Comparison of ENCODE assay signal across 1 cellular context in the genomic region with DNA sequence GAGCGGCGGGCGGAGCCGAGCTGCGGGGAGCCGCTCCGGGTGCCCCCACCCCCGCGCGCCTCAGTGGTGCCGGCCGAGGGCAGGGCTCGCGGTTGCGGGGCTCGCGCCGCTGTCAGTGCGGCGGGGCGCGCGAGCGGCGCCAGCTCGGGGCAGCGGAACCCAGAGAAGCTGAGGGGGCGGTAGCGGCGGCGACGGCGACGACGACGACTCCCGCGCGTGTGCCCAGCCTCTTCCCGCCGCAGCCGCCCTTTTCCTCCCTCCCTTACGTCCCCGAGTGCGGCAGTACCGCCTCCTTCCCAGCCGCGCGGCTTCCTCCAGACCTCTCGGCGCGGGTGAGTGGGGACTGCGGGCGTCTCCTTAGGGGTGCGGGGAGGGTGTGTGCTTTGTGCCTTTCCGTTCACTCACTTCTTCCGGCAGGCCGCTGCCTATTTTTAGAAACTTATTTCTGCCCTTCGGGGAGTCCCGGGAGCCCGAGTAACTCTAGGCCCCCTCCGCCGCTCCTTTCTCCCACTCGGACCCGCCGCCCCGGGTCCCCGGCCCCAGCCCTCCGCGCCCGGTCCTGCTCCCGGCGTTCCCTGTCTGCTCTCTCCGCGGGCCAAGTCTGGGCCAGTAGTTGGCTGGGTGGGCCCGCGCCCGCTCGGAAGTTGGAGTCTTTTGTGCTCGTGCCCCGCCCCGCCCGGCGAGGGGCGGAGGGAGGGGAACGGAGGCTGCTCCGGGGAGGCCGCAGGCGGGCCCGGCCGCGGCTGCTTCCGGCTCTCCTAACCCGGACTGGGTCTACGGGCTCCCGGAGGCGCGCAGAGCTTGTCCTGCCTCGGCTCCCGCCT.
TF ChIP-seq lines count a peak whose summit lies in the region.

Gene RALY, plus strand, starts transcription at position 112 of the 824 bp plus-strand sequence. CDS start 78,164 bp downstream, outside the sequence.

TF ChIP-seq in HepG2, 621 proteins besides CTCF, POLR2A, EP300 and RAD21 (continued from another document and continues in another):
- TF ChIP-seq ZNF749 (CRISPR knock-in tag; IDR thresholded peaks at IDR 0.05; ENCODE audit: borderline replicate concordance) (0 out of 2 replicates have a peak, but pooled peaks have one; percentile 38), ZKSCAN1 (IDR thresholded peaks at IDR 0.05; ENCODE audit: low read length) (no peak), GABPB1 (CRISPR knock-in tag; IDR thresholded peaks at IDR 0.05) (peak; percentile 92), HNRNPL (IDR thresholded peaks at IDR 0.05; ENCODE audit: low read depth, low read length) (no peak), ZBTB38 (CRISPR knock-in tag; IDR thresholded peaks at IDR 0.05) (peak; percentile 41), ZNF614 (CRISPR knock-in tag; IDR thresholded peaks at IDR 0.05; ENCODE audit: borderline replicate concordance) (peak; percentile 59; the same call in 1 of the 2 replicates), SALL2 (CRISPR knock-in tag; IDR thresholded peaks at IDR 0.05) (peak; percentile 98), ZNF83 (CRISPR knock-in tag; IDR thresholded peaks at IDR 0.05; ENCODE audit: borderline replicate concordance) (0 out of 2 replicates have a peak, but pooled peaks have one; percentile 8), GLI4 (CRISPR knock-in tag; IDR thresholded peaks at IDR 0.05; ENCODE audit: borderline replicate concordance) (no peak; the same call in 1 of the 2 replicates), ZNF616 (CRISPR knock-in tag; IDR thresholded peaks at IDR 0.05; ENCODE audit: low read depth) (no peak; the same call in 1 of the 2 replicates), ZSCAN29 (CRISPR knock-in tag; conservative IDR thresholded peaks at IDR 0.05) (peak; percentile 79), PHF21A (CRISPR knock-in tag; IDR thresholded peaks at IDR 0.05) (peak; percentile 91), IRF2 (CRISPR knock-in tag; IDR thresholded peaks at IDR 0.05) (no peak), SRF (IDR thresholded peaks at IDR 0.05; ENCODE audit: low read depth, low read length) (no peak), ZFP36L1 (CRISPR knock-in tag; IDR thresholded peaks at IDR 0.05) (peak; percentile 94), ZNF773 (CRISPR knock-in tag; IDR thresholded peaks at IDR 0.05; ENCODE audit: borderline replicate concordance) (peak; percentile 86; the same call in 1 of the 2 replicates)
- TF ChIP-seq, protein P1, sequence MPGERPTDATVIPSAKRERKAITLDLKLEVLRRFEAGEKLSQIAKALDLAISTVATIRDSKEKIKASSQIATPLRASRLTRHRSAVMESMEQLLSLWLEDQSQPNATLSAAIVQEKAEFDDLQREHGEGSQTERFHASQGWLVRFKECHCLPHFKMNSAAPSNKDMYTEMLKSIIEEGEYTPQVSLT (CRISPR knock-in tag; IDR thresholded peaks at IDR 0.05; ENCODE audit: borderline replicate concordance, low read depth) = no peak; the same call in 1 of the 2 replicates
- TF ChIP-seq, protein P2, sequence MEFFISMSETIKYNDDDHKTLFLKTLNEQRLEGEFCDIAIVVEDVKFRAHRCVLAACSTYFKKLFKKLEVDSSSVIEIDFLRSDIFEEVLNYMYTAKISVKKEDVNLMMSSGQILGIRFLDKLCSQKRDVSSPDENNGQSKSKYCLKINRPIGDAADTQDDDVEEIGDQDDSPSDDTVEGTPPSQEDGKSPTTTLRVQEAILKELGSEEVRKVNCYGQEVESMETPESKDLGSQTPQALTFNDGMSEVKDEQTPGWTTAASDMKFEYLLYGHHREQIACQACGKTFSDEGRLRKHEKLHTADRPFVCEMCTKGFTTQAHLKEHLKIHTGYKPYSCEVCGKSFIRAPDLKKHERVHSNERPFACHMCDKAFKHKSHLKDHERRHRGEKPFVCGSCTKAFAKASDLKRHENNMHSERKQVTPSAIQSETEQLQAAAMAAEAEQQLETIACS (CRISPR knock-in tag; IDR thresholded peaks at IDR 0.05) = peak; percentile 32
- TF ChIP-seq, protein P3, sequence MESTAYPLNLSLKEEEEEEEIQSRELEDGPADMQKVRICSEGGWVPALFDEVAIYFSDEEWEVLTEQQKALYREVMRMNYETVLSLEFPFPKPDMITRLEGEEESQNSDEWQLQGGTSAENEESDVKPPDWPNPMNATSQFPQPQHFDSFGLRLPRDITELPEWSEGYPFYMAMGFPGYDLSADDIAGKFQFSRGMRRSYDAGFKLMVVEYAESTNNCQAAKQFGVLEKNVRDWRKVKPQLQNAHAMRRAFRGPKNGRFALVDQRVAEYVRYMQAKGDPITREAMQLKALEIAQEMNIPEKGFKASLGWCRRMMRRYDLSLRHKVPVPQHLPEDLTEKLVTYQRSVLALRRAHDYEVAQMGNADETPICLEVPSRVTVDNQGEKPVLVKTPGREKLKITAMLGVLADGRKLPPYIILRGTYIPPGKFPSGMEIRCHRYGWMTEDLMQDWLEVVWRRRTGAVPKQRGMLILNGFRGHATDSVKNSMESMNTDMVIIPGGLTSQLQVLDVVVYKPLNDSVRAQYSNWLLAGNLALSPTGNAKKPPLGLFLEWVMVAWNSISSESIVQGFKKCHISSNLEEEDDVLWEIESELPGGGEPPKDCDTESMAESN (CRISPR knock-in tag; conservative IDR thresholded peaks at IDR 0.05) = peak; percentile 86
- TF ChIP-seq, protein P4, sequence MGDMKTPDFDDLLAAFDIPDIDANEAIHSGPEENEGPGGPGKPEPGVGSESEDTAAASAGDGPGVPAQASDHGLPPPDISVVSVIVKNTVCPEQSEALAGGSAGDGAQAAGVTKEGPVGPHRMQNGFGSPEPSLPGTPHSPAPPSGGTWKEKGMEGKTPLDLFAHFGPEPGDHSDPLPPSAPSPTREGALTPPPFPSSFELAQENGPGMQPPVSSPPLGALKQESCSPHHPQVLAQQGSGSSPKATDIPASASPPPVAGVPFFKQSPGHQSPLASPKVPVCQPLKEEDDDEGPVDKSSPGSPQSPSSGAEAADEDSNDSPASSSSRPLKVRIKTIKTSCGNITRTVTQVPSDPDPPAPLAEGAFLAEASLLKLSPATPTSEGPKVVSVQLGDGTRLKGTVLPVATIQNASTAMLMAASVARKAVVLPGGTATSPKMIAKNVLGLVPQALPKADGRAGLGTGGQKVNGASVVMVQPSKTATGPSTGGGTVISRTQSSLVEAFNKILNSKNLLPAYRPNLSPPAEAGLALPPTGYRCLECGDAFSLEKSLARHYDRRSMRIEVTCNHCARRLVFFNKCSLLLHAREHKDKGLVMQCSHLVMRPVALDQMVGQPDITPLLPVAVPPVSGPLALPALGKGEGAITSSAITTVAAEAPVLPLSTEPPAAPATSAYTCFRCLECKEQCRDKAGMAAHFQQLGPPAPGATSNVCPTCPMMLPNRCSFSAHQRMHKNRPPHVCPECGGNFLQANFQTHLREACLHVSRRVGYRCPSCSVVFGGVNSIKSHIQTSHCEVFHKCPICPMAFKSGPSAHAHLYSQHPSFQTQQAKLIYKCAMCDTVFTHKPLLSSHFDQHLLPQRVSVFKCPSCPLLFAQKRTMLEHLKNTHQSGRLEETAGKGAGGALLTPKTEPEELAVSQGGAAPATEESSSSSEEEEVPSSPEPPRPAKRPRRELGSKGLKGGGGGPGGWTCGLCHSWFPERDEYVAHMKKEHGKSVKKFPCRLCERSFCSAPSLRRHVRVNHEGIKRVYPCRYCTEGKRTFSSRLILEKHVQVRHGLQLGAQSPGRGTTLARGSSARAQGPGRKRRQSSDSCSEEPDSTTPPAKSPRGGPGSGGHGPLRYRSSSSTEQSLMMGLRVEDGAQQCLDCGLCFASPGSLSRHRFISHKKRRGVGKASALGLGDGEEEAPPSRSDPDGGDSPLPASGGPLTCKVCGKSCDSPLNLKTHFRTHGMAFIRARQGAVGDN (CRISPR knock-in tag; IDR thresholded peaks at IDR 0.05) = peak; percentile 77
- TF ChIP-seq, protein P5, sequence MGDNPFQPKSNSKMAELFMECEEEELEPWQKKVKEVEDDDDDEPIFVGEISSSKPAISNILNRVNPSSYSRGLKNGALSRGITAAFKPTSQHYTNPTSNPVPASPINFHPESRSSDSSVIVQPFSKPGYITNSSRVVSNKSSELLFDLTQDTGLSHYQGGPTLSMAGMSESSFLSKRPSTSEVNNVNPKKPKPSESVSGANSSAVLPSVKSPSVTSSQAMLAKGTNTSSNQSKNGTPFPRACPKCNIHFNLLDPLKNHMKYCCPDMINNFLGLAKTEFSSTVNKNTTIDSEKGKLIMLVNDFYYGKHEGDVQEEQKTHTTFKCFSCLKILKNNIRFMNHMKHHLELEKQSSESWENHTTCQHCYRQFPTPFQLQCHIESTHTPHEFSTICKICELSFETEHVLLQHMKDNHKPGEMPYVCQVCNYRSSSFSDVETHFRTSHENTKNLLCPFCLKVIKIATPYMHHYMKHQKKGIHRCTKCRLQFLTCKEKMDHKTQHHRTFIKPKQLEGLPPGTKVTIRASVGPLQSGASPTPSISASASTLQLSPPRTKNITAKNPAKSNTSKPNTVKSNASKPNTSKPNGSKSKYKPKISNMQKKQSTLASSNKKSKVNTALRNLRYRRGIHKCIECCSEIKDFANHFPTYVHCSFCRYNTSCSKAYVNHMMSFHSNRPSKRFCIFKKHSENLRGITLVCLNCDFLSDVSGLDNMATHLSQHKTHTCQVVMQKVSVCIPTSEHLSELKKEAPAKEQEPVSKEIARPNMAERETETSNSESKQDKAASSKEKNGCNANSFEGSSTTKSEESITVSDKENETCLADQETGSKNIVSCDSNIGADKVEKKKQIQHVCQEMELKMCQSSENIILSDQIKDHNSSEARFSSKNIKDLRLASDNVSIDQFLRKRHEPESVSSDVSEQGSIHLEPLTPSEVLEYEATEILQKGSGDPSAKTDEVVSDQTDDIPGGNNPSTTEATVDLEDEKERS (CRISPR knock-in tag; IDR thresholded peaks at IDR 0.05) = no peak
- TF ChIP-seq, protein P6, sequence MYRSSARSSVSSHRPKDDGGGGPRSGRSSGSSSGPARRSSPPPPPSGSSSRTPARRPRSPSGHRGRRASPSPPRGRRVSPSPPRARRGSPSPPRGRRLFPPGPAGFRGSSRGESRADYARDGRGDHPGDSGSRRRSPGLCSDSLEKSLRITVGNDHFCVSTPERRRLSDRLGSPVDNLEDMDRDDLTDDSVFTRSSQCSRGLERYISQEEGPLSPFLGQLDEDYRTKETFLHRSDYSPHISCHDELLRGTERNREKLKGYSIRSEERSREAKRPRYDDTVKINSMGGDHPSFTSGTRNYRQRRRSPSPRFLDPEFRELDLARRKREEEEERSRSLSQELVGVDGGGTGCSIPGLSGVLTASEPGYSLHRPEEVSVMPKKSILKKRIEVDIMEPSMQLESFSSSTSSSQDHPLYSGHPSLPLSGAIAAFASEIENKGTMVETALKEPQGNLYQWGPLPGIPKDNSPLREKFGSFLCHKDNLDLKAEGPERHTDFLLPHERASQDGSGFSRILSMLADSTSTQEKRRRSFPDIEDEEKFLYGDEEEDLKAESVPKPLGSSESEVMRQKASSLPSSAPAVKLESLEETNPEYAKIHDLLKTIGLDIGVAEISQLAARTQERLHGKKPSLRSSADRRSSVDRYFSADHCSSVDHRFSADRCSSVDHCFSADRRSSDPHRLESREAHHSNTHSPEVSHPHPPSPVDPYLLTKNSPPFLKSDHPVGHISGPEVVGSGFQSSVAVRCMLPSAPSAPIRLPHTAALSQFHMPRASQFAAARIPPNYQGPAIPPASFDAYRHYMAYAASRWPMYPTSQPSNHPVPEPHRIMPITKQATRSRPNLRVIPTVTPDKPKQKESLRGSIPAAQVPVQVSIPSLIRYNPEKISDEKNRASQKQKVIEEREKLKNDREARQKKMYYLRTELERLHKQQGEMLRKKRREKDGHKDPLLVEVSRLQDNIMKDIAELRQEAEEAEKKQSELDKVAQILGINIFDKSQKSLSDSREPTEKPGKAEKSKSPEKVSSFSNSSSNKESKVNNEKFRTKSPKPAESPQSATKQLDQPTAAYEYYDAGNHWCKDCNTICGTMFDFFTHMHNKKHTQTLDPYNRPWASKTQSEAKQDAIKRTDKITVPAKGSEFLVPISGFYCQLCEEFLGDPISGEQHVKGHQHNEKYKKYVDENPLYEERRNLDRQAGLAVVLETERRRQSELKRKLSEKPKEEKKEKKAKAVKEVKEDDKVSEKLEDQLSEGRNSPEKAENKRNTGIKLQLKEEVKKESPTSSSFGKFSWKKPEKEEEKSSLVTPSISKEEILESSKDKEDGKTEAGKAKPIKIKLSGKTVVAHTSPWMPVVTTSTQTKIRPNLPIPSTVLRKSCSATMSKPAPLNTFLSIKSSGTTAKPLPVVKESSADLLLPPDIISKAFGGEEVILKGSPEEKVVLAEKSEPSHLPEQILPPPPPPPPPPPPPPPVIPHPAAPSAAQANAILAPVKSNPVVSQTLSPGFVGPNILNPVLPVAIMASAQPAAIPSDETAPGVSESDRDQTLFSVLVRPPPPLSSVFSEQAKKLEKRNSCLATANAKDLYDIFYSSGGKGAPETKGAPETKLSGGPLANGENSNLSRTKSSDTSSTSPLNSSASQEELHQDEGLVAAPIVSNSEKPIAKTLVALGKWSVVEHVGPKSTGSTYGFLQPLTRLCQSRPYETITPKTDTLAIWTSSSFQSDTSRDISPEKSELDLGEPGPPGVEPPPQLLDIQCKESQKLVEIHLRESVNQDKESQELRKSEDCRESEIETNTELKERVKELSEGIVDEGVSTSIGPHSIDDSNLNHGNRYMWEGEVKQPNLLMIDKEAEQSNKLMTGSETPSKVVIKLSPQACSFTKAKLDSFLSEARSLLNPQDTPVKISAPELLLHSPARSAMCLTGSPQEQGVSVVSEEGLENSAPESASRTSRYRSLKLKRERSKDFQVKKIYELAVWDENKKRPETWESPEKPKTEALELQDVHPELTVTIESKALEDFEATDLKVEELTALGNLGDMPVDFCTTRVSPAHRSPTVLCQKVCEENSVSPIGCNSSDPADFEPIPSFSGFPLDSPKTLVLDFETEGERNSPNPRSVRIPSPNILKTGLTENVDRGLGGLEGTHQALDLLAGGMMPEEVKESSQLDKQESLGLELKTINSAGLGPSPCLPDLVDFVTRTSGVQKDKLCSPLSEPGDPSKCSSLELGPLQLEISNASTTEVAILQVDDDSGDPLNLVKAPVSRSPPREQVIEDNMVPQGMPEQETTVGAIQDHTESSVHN (CRISPR knock-in tag; IDR thresholded peaks at IDR 0.05) = no peak; the same call in 1 of the 2 replicates
- TF ChIP-seq, protein P7, sequence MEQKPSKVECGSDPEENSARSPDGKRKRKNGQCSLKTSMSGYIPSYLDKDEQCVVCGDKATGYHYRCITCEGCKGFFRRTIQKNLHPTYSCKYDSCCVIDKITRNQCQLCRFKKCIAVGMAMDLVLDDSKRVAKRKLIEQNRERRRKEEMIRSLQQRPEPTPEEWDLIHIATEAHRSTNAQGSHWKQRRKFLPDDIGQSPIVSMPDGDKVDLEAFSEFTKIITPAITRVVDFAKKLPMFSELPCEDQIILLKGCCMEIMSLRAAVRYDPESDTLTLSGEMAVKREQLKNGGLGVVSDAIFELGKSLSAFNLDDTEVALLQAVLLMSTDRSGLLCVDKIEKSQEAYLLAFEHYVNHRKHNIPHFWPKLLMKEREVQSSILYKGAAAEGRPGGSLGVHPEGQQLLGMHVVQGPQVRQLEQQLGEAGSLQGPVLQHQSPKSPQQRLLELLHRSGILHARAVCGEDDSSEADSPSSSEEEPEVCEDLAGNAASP (CRISPR knock-in tag; IDR thresholded peaks at IDR 0.05; ENCODE audit: borderline replicate concordance) = peak; percentile 64; the same call in 1 of the 2 replicates
